Comparison of ENCODE assay signal across 2 cellular contexts in genomic region chr10:25084447-25084846, GRCh38.
TF ChIP-seq lines count a peak whose summit lies in the region.

No MANE protein-coding gene starts in this region.

TF ChIP-seq in HEK293, 187 proteins besides CTCF, POLR2A, EP300 and RAD21 (continued from another document):
- TF ChIP-seq ZNF24 (tag by site-specific recombination; IDR thresholded peaks at IDR 0.05) (no peak), WT1 (tag by site-specific recombination; IDR thresholded peaks at IDR 0.05) (no peak), ZNF843 (tag by site-specific recombination; IDR thresholded peaks at IDR 0.05) (no peak)
- TF ChIP-seq, protein P1, sequence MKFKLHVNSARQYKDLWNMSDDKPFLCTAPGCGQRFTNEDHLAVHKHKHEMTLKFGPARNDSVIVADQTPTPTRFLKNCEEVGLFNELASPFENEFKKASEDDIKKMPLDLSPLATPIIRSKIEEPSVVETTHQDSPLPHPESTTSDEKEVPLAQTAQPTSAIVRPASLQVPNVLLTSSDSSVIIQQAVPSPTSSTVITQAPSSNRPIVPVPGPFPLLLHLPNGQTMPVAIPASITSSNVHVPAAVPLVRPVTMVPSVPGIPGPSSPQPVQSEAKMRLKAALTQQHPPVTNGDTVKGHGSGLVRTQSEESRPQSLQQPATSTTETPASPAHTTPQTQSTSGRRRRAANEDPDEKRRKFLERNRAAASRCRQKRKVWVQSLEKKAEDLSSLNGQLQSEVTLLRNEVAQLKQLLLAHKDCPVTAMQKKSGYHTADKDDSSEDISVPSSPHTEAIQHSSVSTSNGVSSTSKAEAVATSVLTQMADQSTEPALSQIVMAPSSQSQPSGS (tag by site-specific recombination; IDR thresholded peaks at IDR 0.05; ENCODE audit: low read depth): 0 out of 2 replicates have a peak, but pooled peaks have one; percentile 51
TF ChIP-seq in HEK293: peak in this region for 1.

TF ChIP-seq in GM12878, 131 proteins besides CTCF, POLR2A, EP300 and RAD21:
- TF ChIP-seq, protein P2, sequence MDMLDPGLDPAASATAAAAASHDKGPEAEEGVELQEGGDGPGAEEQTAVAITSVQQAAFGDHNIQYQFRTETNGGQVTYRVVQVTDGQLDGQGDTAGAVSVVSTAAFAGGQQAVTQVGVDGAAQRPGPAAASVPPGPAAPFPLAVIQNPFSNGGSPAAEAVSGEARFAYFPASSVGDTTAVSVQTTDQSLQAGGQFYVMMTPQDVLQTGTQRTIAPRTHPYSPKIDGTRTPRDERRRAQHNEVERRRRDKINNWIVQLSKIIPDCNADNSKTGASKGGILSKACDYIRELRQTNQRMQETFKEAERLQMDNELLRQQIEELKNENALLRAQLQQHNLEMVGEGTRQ (IDR thresholded peaks at IDR 0.05; ENCODE audit: borderline replicate concordance, low read depth, low read length): no peak
- TF ChIP-seq ZNF24 (IDR thresholded peaks at IDR 0.05): peak; percentile 69; the same call in 1 of the 2 replicates
TF ChIP-seq in GM12878: peak in this region for 1.
